ENCODE assay signal across 9 cellular contexts in genomic region chr2:54763636-54764291, GRCh38. TPM values are rescaled to one million over a fixed set of nuclear protein-coding genes. Genes with fewer than 3 reads are reported as not detected.
DNase-seq lines count a peak whose midpoint lies in the region; ATAC-seq, FAIRE-seq and TF ChIP-seq lines count a peak whose summit lies in the region.
"Had no signal": no experiment of that assay in that cellular context is flagged by ENCODE, and none has a peak within 500 bp of the region (broad histone marks: within the 10 kb centered on the region; RNA-seq: fewer than 3 reads in every experiment).

No MANE protein-coding gene starts in this region.

- intact Hi-C loops in uterus (cut with DNase I; ENCODE audit: low total_unique reads) = no loop called here

- TF ChIP-seq POLR2A in uterus (IDR thresholded peaks at IDR 0.05) = no peak

- in situ Hi-C loops in SK-MEL-5 (cut with HindIII; ENCODE audit: low pct_unique_long_range_greater_than_20kb, low sequenced_read_pairs) = no loop called here

- no peak for FAIRE-seq in D721Med (lab: Jason Lieb, UNC)
- peak; percentile 15 for FAIRE-seq in GM18507 (lab: Jason Lieb, UNC)

- H3K9me3 ChIP-seq in iPS DF 6.9 (ENCODE audit: control insufficient read depth, insufficient read depth, low read length) (no peaks in the 10 kb centered on the region), uterus (no peaks in the 10 kb centered on the region)

- no peaks in the 10 kb centered on the region for H3K4me1 ChIP-seq in iPS DF 6.9 (ENCODE audit: control insufficient read depth, insufficient read depth, low read length)
- H3K4me1 ChIP-seq in uterus = no peaks in the 10 kb centered on the region

- H3K27me3 ChIP-seq in iPS DF 6.9 (ENCODE audit: control insufficient read depth, insufficient read depth, low read length) (no peaks in the 10 kb centered on the region), uterus (no peaks in the 10 kb centered on the region)

- no peak overlapping the region for H3K27ac ChIP-seq in iPS DF 6.9 (ENCODE audit: low read length)
- no peak overlapping the region for H3K27ac ChIP-seq in uterus

- ATAC-seq in GM21529 (IDR thresholded peaks at IDR 0.05; ENCODE audit: unreplicated experiment) = no peak

- WGBS in iPS DF 6.9 (ENCODE audit: insufficient coverage, insufficient read length) = no CpG with 5 or more reads among the region's 7 CpGs

- H3K36me3 ChIP-seq in iPS DF 6.9 (ENCODE audit: control insufficient read depth, insufficient read depth, low read length) = no peaks in the 10 kb centered on the region
- no peaks in the 10 kb centered on the region for H3K36me3 ChIP-seq in uterus

- TF ChIP-seq CTCF in D721Med (IDR thresholded peaks at IDR 0.05; ENCODE audit: insufficient read depth, missing control alignments) = peak; percentile 31
- TF ChIP-seq CTCF in uterus (IDR thresholded peaks at IDR 0.05) = no peak

- DNase-seq in D721Med (ENCODE audit: insufficient read length, low spot score) (no peak), GM18507 (ENCODE audit: extremely low spot score, insufficient read length, low read depth) (no peak), SK-MEL-5 (ENCODE audit: low read depth, low spot score) (peak; percentile 70), iPS DF 6.9 (ENCODE audit: low read depth, low spot score) (peak; percentile 20), T-helper 1 cell (no peak), uterus (no peak)
- no peak for DNase-seq in activated CD4-positive, CD25-positive, alpha-beta regulatory T cell treated with anti-CD3 and anti-CD28 coated beads, Interleukin-2, amount 50 U/mL, for 72 hours
- DNase-seq: kidney glomerular epithelial cell had no signal

- no peak overlapping the region for H3K4me3 ChIP-seq in iPS DF 6.9 (ENCODE audit: low read length)
- no peak overlapping the region for H3K4me3 ChIP-seq in uterus

RNA-seq across cellular contexts. Expression of gene EML6, which starts 40.3 kb away (rescaled TPM):
- 0.24 and 0.95 TPM in 2 replicates for total RNA-seq in SK-MEL-5 (2014; rRNA removed; shearing (Covaris generic))
- 0.58 and 1.7 TPM in 2 replicates for polyA plus RNA-seq in SK-MEL-5 (2015; cell fraction: cytosol; rRNA removed)
- 6.0 and 16.9 TPM in 2 replicates for polyA plus RNA-seq in SK-MEL-5 (2015; cell fraction: nucleus; rRNA removed)
- total RNA-seq in uterus = 1 to 10 TPM in 3 of 4 donors, under 1 TPM in 1; 0.26 to 2.4 (median 1.5) TPM

Comparison
In these comparisons a context has a peak if more than half of its experiments do, and no peak if none do; other contexts are left out.
1. DNase-seq: peak in SK-MEL-5 (single experiment) and iPS DF 6.9 (single experiment); none in D721Med (single experiment), GM18507 (single experiment), activated CD4-positive, CD25-positive, alpha-beta regulatory T cell treated with anti-CD3 and anti-CD28 coated beads, Interleukin-2, amount 50 U/mL, for 72 hours (single experiment), T-helper 1 cell (0 of 5) and uterus (0 of 2).